Comparison of ENCODE assay signal across 16 cellular contexts in the genomic region with DNA sequence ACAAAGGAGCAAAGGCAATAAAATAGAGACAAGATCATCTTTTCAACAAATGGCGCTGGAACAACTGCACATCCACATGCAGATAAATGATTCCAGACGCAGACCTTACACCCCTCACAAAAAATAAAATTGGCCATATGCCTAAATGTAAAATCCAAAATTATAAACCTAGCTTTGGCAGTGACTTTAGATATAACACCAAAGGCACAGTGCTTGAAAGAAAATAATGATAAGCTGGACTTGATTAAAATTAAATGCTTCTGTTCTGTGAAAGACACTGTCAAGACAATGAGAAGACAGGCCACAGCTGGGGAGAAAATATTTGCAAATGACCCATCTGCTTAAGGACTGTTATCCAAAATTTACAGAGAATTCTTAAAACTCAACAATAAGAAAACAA. TPM values are rescaled to one million over a fixed set of nuclear protein-coding genes. Genes with fewer than 3 reads are reported as not detected.
A peak's percentile ranks its signal among the peaks of the same experiment; 100 is the strongest.
DNase-seq lines count a peak whose midpoint lies in the region; ATAC-seq and TF ChIP-seq lines count a peak whose summit lies in the region.
"Had no signal": no experiment of that assay in that cellular context is flagged by ENCODE, and none has a peak within 500 bp of the region (broad histone marks: within the 10 kb centered on the region; RNA-seq: fewer than 3 reads in every experiment).

No MANE protein-coding gene starts in this region.

- intact Hi-C loops in esophagus muscularis mucosa (cut with DNase I) = no loop called here

- 64% methylated on average over 2 of the region's 2 CpGs for WGBS in esophagus muscularis mucosa

- H3K36me3 Mint-ChIP-seq in progenitor cell of endocrine pancreas (ENCODE audit: insufficient read depth) = peaks cover 19% of the 10 kb centered on the region
- H3K36me3 Mint-ChIP-seq: CD4-positive, alpha-beta memory T cell had no signal

- peaks cover 59 to 99% (median 78%) of the 10 kb centered on the region in 4 donors for H3K4me1 ChIP-seq in esophagus muscularis mucosa

- no peak for DNase-seq in esophagus muscularis mucosa (ENCODE audit: extremely low spot score)
- DNase-seq in progenitor cell of endocrine pancreas (ENCODE audit: low spot score, unreplicated experiment) = no peak
- DNase-seq in NCI-H2107 (lab: John Stamatoyannopoulos, UW) = no peak
- no peak for DNase-seq in stimulated activated CD4-positive, alpha-beta T cell treated with anti-CD3 and anti-CD28 coated beads, Interleukin-4, amount 100 ng/mL, for 4 hours
- no peak for DNase-seq in retina
- DNase-seq: CD4-positive, alpha-beta memory T cell; GDM1; HCEC 1CT; Kasumi-1; MG63; NCI-H1048; NCI-H1930 had no signal

- H3K9me3 Mint-ChIP-seq in progenitor cell of endocrine pancreas (ENCODE audit: low read depth) = no peaks in the 10 kb centered on the region
- H3K9me3 Mint-ChIP-seq: CD4-positive, alpha-beta memory T cell had no signal

- peak overlapping the region; percentile 20; the same call in 1 of the 2 replicates for H3K27ac ChIP-seq in 22Rv1
- H3K27ac ChIP-seq in VCaP = peak overlapping the region; percentile 90
- H3K27ac ChIP-seq in esophagus muscularis mucosa (replicated peaks in 1 of 4) = peak overlapping the region; percentile 51 to 92 (median 60)
- H3K27ac ChIP-seq: A549 had no signal

- peak overlapping the region; percentile 78 for H3K27ac Mint-ChIP-seq in progenitor cell of endocrine pancreas

- no peaks in the 10 kb centered on the region for H3K9me3 ChIP-seq in esophagus muscularis mucosa
- H3K9me3 ChIP-seq: A549, MG63 had no signal

- no peaks in the 10 kb centered on the region for H3K27me3 Mint-ChIP-seq in progenitor cell of endocrine pancreas

- no peak for ATAC-seq in GM19351 (IDR thresholded peaks at IDR 0.05; ENCODE audit: unreplicated experiment)
- ATAC-seq: A549 had no signal

- TF ChIP-seq EP300 in esophagus muscularis mucosa (IDR thresholded peaks at IDR 0.05) = no peak

- no peak for TF ChIP-seq POLR2A in esophagus muscularis mucosa (IDR thresholded peaks at IDR 0.05; ENCODE audit: low read depth)

- no peak overlapping the region for H3K4me3 ChIP-seq in esophagus muscularis mucosa
- H3K4me3 ChIP-seq: A549, MG63 had no signal

- H3K27me3 ChIP-seq in esophagus muscularis mucosa = no peaks in the 10 kb centered on the region
- H3K27me3 ChIP-seq: MG63 had no signal

- no peaks in the 10 kb centered on the region for H3K36me3 ChIP-seq in esophagus muscularis mucosa
- H3K36me3 ChIP-seq: MG63 had no signal

- H3K4me1 Mint-ChIP-seq in progenitor cell of endocrine pancreas (ENCODE audit: low read depth) = peaks cover 55% of the 10 kb centered on the region

- no peak overlapping the region for H3K4me3 Mint-ChIP-seq in progenitor cell of endocrine pancreas (ENCODE audit: low read depth)
- H3K4me3 Mint-ChIP-seq: CD4-positive, alpha-beta memory T cell had no signal

- TF ChIP-seq CTCF in 22Rv1 (IDR thresholded peaks at IDR 0.05) (no peak), VCaP (conservative IDR thresholded peaks at IDR 0.05) (no peak), esophagus muscularis mucosa (IDR thresholded peaks at IDR 0.05) (no peak), progenitor cell of endocrine pancreas (IDR thresholded peaks at IDR 0.05; ENCODE audit: unreplicated experiment) (no peak)

RNA-seq across cellular contexts. Expression of a gene that starts 10.0 kb away (rescaled TPM):
- total RNA-seq in esophagus muscularis mucosa (10 to 100 TPM; 18.6 to 89.9 (median 40.8) TPM), progenitor cell of endocrine pancreas (302 and 345 TPM in 2 replicates)

RNA-seq across cellular contexts. Expression of a gene that starts 59.9 kb away (rescaled TPM):
- total RNA-seq in esophagus muscularis mucosa (10 to 100 TPM; 69.3 to 90.6 (median 72.7) TPM), progenitor cell of endocrine pancreas (38.1 and 39.5 TPM in 2 replicates)

Comparison
In these comparisons a context has a peak if more than half of its experiments do, and no peak if none do; other contexts are left out.
1. H3K27ac ChIP-seq: peak in every context shown above with its lines; median percentile 90 in VCaP; 60 in esophagus muscularis mucosa; 20 in 22Rv1.